11 cellular contexts compared by ENCODE assay signal in genomic region chr5:101897914-101898313, GRCh38.
A peak's percentile ranks its signal among the peaks of the same experiment; 100 is the strongest.
DNase-seq lines count a peak whose midpoint lies in the region; ATAC-seq, FAIRE-seq and TF ChIP-seq lines count a peak whose summit lies in the region.
"Had no signal": no experiment of that assay in that cellular context is flagged by ENCODE, and none has a peak within 500 bp of the region (broad histone marks: within the 10 kb centered on the region; RNA-seq: fewer than 3 reads in every experiment).

No MANE protein-coding gene starts in this region.

- DNase-seq in ELR (ENCODE audit: low read depth) (peak; percentile 11), NCI-H2196 treated with DMSO at 0.1 percent for 48 hours (lab: John Stamatoyannopoulos, UW; ENCODE audit: unreplicated experiment) (peak; percentile 50), H1 (ENCODE audit: low read depth in 1 of 2, low spot score in 2 of 2) (peak in 1 of 2 experiments; percentile 50), GM13976 (ENCODE audit: low spot score) (no peak), prostate gland (ENCODE audit: low spot score) (no peak), posterior vena cava (ENCODE audit: low spot score) (no peak)
- no peak for DNase-seq in stimulated activated CD4-positive, alpha-beta T cell treated with anti-CD3 and anti-CD28 coated beads, Interleukin-4, amount 100 ng/mL, for 4 hours
- DNase-seq: activated CD8-positive, alpha-beta T cell treated with anti-CD3 and anti-CD28 coated beads, Interleukin-2, amount 10 ng/mL, durations not matched to agents 7 days and 5 days; Calu3; small intestine had no signal

- TF ChIP-seq EP300 in H1 (IDR thresholded peaks at IDR 0.05; ENCODE audit: borderline replicate concordance in 1 of 2, low read depth in 2 of 2, low read length in 2 of 2): no peak

- H2BK5ac ChIP-seq in H1 (ENCODE audit: low read depth, low read length): no peak overlapping the region

- no peak overlapping the region for H4K5ac ChIP-seq in H1 (ENCODE audit: insufficient read length, low read depth, low read length)

- POLR2A ChIA-PET in H1 (lab: Charles Lee; ENCODE audit: partially characterized antibody): no interaction called here

- H3K4me1 ChIP-seq in H1 (replicated peaks in 1 of 4; ENCODE audit: control insufficient read depth in 3 of 4, insufficient read depth in 4 of 4, low read length in 3 of 4) (peaks cover 0 to 5% (median 0%) of the 10 kb centered on the region in 4 experiments; a peak in 1 of 7 replicates), prostate gland (replicated peaks) (no peaks in the 10 kb centered on the region)

- H3K27ac ChIP-seq in H1 (ENCODE audit: low read depth, low read length) (no peak overlapping the region), prostate gland (no peak overlapping the region)

- no peaks in the 10 kb centered on the region for H3K23me2 ChIP-seq in H1 (ENCODE audit: low read depth, low read length)

- no peaks in the 10 kb centered on the region for H3K79me2 ChIP-seq in H1 (ENCODE audit: control insufficient read depth in 1 of 2, insufficient read depth in 2 of 2, low read length in 2 of 2)

- no peak for TF ChIP-seq RAD21 in H1 (IDR thresholded peaks at IDR 0.05 in 1 of 2, conservative IDR thresholded peaks at IDR 0.05 in 1 of 2; ENCODE audit: low read depth in 2 of 2, low read length in 2 of 2)

- in situ Hi-C loops in GM13976 (cut with MboI; ENCODE audit: low sequenced_read_pairs, unreplicated experiment): no loop called here

- peak; percentile 24 for FAIRE-seq in H1 (lab: Jason Lieb, UNC)
- FAIRE-seq: small intestine had no signal

- no peak overlapping the region for H2BK20ac ChIP-seq in H1 (ENCODE audit: low read length)

- peak overlapping the region; percentile 92 for H2AFZ ChIP-seq in H1 (ENCODE audit: low read length)

- H3K9me3 ChIP-seq in H1 (ENCODE audit: insufficient read depth in 2 of 2, low read depth in 1 of 2, low read length in 1 of 2) (no peaks in the 10 kb centered on the region), prostate gland (no peaks in the 10 kb centered on the region)

- H3K79me1 ChIP-seq in H1 (ENCODE audit: low read depth, low read length): no peaks in the 10 kb centered on the region

- H3K9ac ChIP-seq in H1 (replicated peaks in 1 of 4; ENCODE audit: extremely low read depth in 1 of 4, low read depth in 3 of 4, low read length in 3 of 4): no peak overlapping the region

- no peak overlapping the region for H2BK120ac ChIP-seq in H1 (replicated peaks; ENCODE audit: low read depth, low read length)

- no peak overlapping the region for H3K23ac ChIP-seq in H1 (ENCODE audit: insufficient read length)

- no peak overlapping the region for H2BK15ac ChIP-seq in H1 (ENCODE audit: low read length)

- H3K56ac ChIP-seq in H1 (replicated peaks; ENCODE audit: insufficient read length, low read depth, low read length): no peak overlapping the region

- no peaks in the 10 kb centered on the region for H3K27me3 ChIP-seq in H1 (replicated peaks in 1 of 4; ENCODE audit: control insufficient read depth in 3 of 4, extremely low read depth in 1 of 4, insufficient read depth in 3 of 4, low read length in 3 of 4)
- H3K27me3 ChIP-seq in prostate gland (replicated peaks; ENCODE audit: insufficient read depth): no peaks in the 10 kb centered on the region

- intact Hi-C loops in prostate gland (cut with DNase I) (no loop called here), posterior vena cava (cut with DNase I) (no loop called here)

- H3K4ac ChIP-seq in H1 (replicated peaks; ENCODE audit: insufficient read length, low read depth, low read length): no peak overlapping the region

- H2BK12ac ChIP-seq in H1 (ENCODE audit: low read depth, low read length): no peak overlapping the region

- 81 to 100% methylated on average over 1 to 5 of the region's 5 CpGs for WGBS in H1 (ENCODE audit: extremely low coverage in 1 of 2, insufficient coverage in 1 of 2, insufficient read length in 1 of 2, insufficient replicate concordance in 2 of 2, low coverage in 1 of 2, low lambda C conversion rate in 2 of 2, missing lambda C conversion rate in 1 of 2), 2 experiments
- 76% methylated on average over 5 of the region's 5 CpGs for WGBS in prostate gland

- H3K18ac ChIP-seq in H1 (ENCODE audit: extremely low read depth, low read length): no peak overlapping the region

- CTCF ChIA-PET in H1 (lab: Charles Lee; ENCODE audit: partially characterized antibody): interaction anchor here (0.6 to 1.5 kb wide), 3 partner anchors 44 to 1008 kb away, joined by 3 to 7 read pairs (median 3); no protein-coding TSS in a partner anchor

- H3K4me3 ChIP-seq in H1 (ENCODE audit: extremely low read depth in 1 of 4, insufficient read depth in 2 of 4, low read depth in 3 of 4, low read length in 4 of 4) (no peak overlapping the region), prostate gland (no peak overlapping the region)

- no peaks in the 10 kb centered on the region for H4K20me1 ChIP-seq in H1 (replicated peaks in 1 of 2; ENCODE audit: control insufficient read depth in 1 of 2, insufficient read depth in 2 of 2, low read length in 2 of 2)

- H2AK5ac ChIP-seq in H1 (ENCODE audit: low read depth, low read length): no peak overlapping the region

- no peak for TF ChIP-seq POLR2A in H1 (IDR thresholded peaks at IDR 0.05; ENCODE audit: control extremely low read depth in 1 of 2, low read depth in 2 of 2, low read length in 2 of 2)
- no peak for TF ChIP-seq POLR2A in prostate gland (IDR thresholded peaks at IDR 0.05)

- TF ChIP-seq CTCF in H1 (IDR thresholded peaks at IDR 0.05; ENCODE audit: control extremely low read depth in 1 of 3, insufficient read depth in 1 of 3, low read depth in 1 of 3, low read length in 3 of 3) (no peak), GM13976 (IDR thresholded peaks at IDR 0.05; ENCODE audit: borderline replicate concordance, control extremely low read depth, extremely low read depth, insufficient read depth, missing control alignments) (no peak), prostate gland (IDR thresholded peaks at IDR 0.05) (no peak)

- H4K91ac ChIP-seq in H1 (replicated peaks; ENCODE audit: insufficient read length, low read length): no peak overlapping the region

- peak; percentile 37 for ATAC-seq in HG02798 (IDR thresholded peaks at IDR 0.05; ENCODE audit: poor library complexity, unreplicated experiment)
- ATAC-seq: activated CD8-positive, alpha-beta T cell treated with anti-CD3 and anti-CD28 coated beads, Interleukin-2, amount 10 ng/mL, durations not matched to agents 7 days and 5 days had no signal

- H3K4me2 ChIP-seq in H1 (ENCODE audit: insufficient read depth in 1 of 2, low read depth in 2 of 2, low read length in 2 of 2): 0 out of 4 replicates have a peak overlapping the region, but pooled peaks of 1 of the 2 experiments have one; percentile 8

- H4K8ac ChIP-seq in H1 (ENCODE audit: extremely low read depth, insufficient read depth, low read length): no peak overlapping the region

- H3K14ac ChIP-seq in H1 (ENCODE audit: insufficient read length): no peak overlapping the region

- no peaks in the 10 kb centered on the region for H3K36me3 ChIP-seq in H1 (ENCODE audit: control insufficient read depth in 2 of 4, insufficient read depth in 4 of 4, low read length in 3 of 4)
- H3K36me3 ChIP-seq in prostate gland: no peaks in the 10 kb centered on the region

TF ChIP-seq in H1, 55 proteins besides CTCF, POLR2A, EP300 and RAD21:
- TF ChIP-seq CBX5 (IDR thresholded peaks at IDR 0.05; ENCODE audit: low read depth, low read length): no peak
- no peak for TF ChIP-seq TAF7 (optimal IDR thresholded peaks at IDR 0.05; ENCODE audit: borderline replicate concordance, low read depth, low read length)
- no peak for TF ChIP-seq SIX5 (IDR thresholded peaks at IDR 0.05; ENCODE audit: low read depth, low read length)
- TF ChIP-seq, protein P1, sequence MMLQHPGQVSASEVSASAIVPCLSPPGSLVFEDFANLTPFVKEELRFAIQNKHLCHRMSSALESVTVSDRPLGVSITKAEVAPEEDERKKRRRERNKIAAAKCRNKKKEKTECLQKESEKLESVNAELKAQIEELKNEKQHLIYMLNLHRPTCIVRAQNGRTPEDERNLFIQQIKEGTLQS (IDR thresholded peaks at IDR 0.05; ENCODE audit: insufficient read depth, low read depth, low read length): no peak
- TF ChIP-seq ZNF274 (IDR thresholded peaks at IDR 0.05; ENCODE audit: borderline replicate concordance, extremely low read depth, low read length): no peak
- no peak for TF ChIP-seq EZH2 (IDR thresholded peaks at IDR 0.05; ENCODE audit: low read depth, low read length, severe bottlenecking)
- no peak for TF ChIP-seq MAFK (IDR thresholded peaks at IDR 0.05; ENCODE audit: low read depth, low read length)
- TF ChIP-seq SP4 (IDR thresholded peaks at IDR 0.05; ENCODE audit: low read length): no peak
- TF ChIP-seq CTBP2 (IDR thresholded peaks at IDR 0.05; ENCODE audit: borderline replicate concordance, insufficient read depth, insufficient read length, low read length): no peak
- TF ChIP-seq SIRT6 (IDR thresholded peaks at IDR 0.05; ENCODE audit: low read length): no peak
- no peak for TF ChIP-seq GTF2F1 (IDR thresholded peaks at IDR 0.05; ENCODE audit: borderline replicate concordance, low read depth, low read length)
- TF ChIP-seq NRF1 (IDR thresholded peaks at IDR 0.05; ENCODE audit: low read depth, low read length): no peak
- TF ChIP-seq POU5F1 (IDR thresholded peaks at IDR 0.05; ENCODE audit: low read depth, low read length): no peak
- no peak for TF ChIP-seq GABPA (IDR thresholded peaks at IDR 0.05; ENCODE audit: borderline replicate concordance, insufficient read depth, low read length)
- no peak for TF ChIP-seq NANOG (IDR thresholded peaks at IDR 0.05; ENCODE audit: insufficient read depth, low read depth, low read length, poor library complexity, severe bottlenecking)
- TF ChIP-seq YY1 (IDR thresholded peaks at IDR 0.05; ENCODE audit: low read depth, low read length): no peak
- TF ChIP-seq ATF2 (IDR thresholded peaks at IDR 0.05; ENCODE audit: low read length): no peak
TF ChIP-seq in H1: peak in this region for 0.

Comparison
In these comparisons a context has a peak if more than half of its experiments do, and no peak if none do; other contexts are left out.
1. DNase-seq: peak in ELR (single experiment) and NCI-H2196 treated with DMSO at 0.1 percent for 48 hours (single experiment); none in GM13976 (single experiment), prostate gland (single experiment), posterior vena cava (single experiment) and stimulated activated CD4-positive, alpha-beta T cell treated with anti-CD3 and anti-CD28 coated beads, Interleukin-4, amount 100 ng/mL, for 4 hours (0 of 2).